8 cellular contexts compared by ENCODE assay signal in the genomic region with DNA sequence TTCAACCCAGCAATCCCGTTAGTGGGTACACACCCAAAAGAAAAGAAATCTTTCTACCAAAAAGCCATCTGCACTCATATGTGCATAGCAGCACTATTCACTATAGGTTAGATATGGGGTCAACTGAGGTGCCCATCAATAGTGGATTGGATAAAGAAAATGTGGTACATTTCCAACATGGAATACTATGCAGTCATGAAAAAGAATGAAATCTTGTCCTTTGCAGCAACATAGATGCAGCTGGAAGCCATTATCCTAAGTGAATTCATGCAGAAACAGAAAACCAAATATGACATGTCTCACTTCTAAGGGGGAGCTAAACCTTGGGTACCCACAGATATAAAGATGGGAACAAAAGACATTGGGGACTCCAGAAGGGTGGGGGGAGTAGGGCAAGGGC. TPM values are rescaled to one million over a fixed set of nuclear protein-coding genes. Genes with fewer than 3 reads are reported as not detected.
"Had no signal": no experiment of that assay in that cellular context is flagged by ENCODE, and none has a peak within 500 bp of the region (broad histone marks: within the 10 kb centered on the region; RNA-seq: fewer than 3 reads in every experiment).

No MANE protein-coding gene starts in this region.

- DNase-seq: GDM1, GF-D8 had no signal

- ATAC-seq: GM12878 had no signal

- FAIRE-seq: G401.6, GM12878, GM12891, GM12892, GM18507, GM19239 had no signal

- H3K4me3 ChIP-seq: GM12878 had no signal

RNA-seq across cellular contexts. Expression of a gene that starts 1.9 kb away (rescaled TPM):
- total RNA-seq: GM12878 had no signal
